ENCODE assay signal across 32 cellular contexts in genomic region chr7:39529582-39529981, GRCh38.
"Had no signal": no experiment of that assay in that cellular context is flagged by ENCODE, and none has a peak within 500 bp of the region (broad histone marks: within the 10 kb centered on the region; RNA-seq: fewer than 3 reads in every experiment).

No MANE protein-coding gene starts in this region.

- DNase-seq: activated effector memory CD4-positive, alpha-beta T cell treated with anti-CD3 and anti-CD28 coated beads, Interleukin-2, amount 50 U/mL, for 16 hours; activated effector memory CD4-positive, alpha-beta T cell treated with Interleukin-2 at 50 U/mL for 16 hours; activated gamma-delta T cell; activated gamma-delta T cell treated with Interleukin-2 at 50 U/mL for 16 hours; activated naive CD4-positive, alpha-beta T cell; activated naive CD4-positive, alpha-beta T cell treated with anti-CD3 and anti-CD28 coated beads for 36 hours; activated naive CD4-positive, alpha-beta T cell treated with anti-CD3 and anti-CD28 coated beads, Interleukin-2, amount 10 ng/mL, durations not matched to agents 7 days and 5 days; activated naive CD4-positive, alpha-beta T cell treated with anti-CD3 and anti-CD28 coated beads, Interleukin-2, amount 50 U/mL, for 16 hours; activated naive CD4-positive, alpha-beta T cell treated with Interleukin-2 at 50 U/mL for 16 hours; activated naive CD8-positive, alpha-beta T cell treated with anti-CD3 and anti-CD28 coated beads for 36 hours; activated naive CD8-positive, alpha-beta T cell treated with anti-CD3 and anti-CD28 coated beads, Interleukin-2, amount 10 ng/mL, durations not matched to agents 7 days and 5 days; activated naive CD8-positive, alpha-beta T cell treated with anti-CD3 and anti-CD28 coated beads, Interleukin-2, amount 50 U/mL, for 24 hours; activated T-cell treated with anti-CD3 and anti-CD28 coated beads, Interleukin-2, amount 50 U/mL, for 1 hour; activated T-cell treated with anti-CD3 and anti-CD28 coated beads, Interleukin-2, amount 50 U/mL, for 24 hours; activated T-cell treated with anti-CD3 and anti-CD28 coated beads, Interleukin-2, amount 50 U/mL, for 4 hours; activated T-cell treated with anti-CD3 and anti-CD28 coated beads, Interleukin-2, amount 50 U/mL, for 48 hours; activated T-cell treated with anti-CD3 and anti-CD28 coated beads, Interleukin-2, amount 50 U/mL, for 72 hours; adrenal gland; amniotic stem cell; amygdala; anterior cingulate cortex; aorta; body of pancreas; brain microvascular endothelial cell; caudate nucleus; central memory CD4-positive, alpha-beta T cell; cerebellar nuclear complex had no signal

- ATAC-seq: activated naive CD4-positive, alpha-beta T cell treated with anti-CD3 and anti-CD28 coated beads, Interleukin-2, amount 50 U/mL, for 72 hours; activated naive CD8-positive, alpha-beta T cell treated with anti-CD3 and anti-CD28 coated beads, Interleukin-2, amount 50 U/mL, for 24 hours; activated T-cell treated with anti-CD3 and anti-CD28 coated beads, Interleukin-2, amount 50 U/mL, for 4 hours; activated T-cell treated with anti-CD3 and anti-CD28 coated beads, Interleukin-2, amount 50 U/mL, for 72 hours; activated T-helper 17 cell treated with anti-CD3 and anti-CD28 coated beads, Interleukin-2, amount 50 U/mL, for 72 hours; body of pancreas had no signal

- H3K36me3 ChIP-seq: adrenal gland, ascending aorta, brain microvascular endothelial cell, breast epithelium, cardiac muscle cell had no signal

- H3K27ac ChIP-seq: adrenal gland, ascending aorta, body of pancreas, brain microvascular endothelial cell, breast epithelium, cardiac muscle cell had no signal

- H3K27me3 ChIP-seq: adrenal gland, ascending aorta, body of pancreas, brain microvascular endothelial cell, breast epithelium, cardiac muscle cell had no signal

- H3K4me1 ChIP-seq: adrenal gland, ascending aorta, body of pancreas, breast epithelium had no signal

- H3K9me3 ChIP-seq: adrenal gland, ascending aorta, body of pancreas, breast epithelium had no signal

- H3K4me3 ChIP-seq: adrenal gland, ascending aorta, body of pancreas, breast epithelium, cardiac muscle cell had no signal
